In the genomic region with DNA sequence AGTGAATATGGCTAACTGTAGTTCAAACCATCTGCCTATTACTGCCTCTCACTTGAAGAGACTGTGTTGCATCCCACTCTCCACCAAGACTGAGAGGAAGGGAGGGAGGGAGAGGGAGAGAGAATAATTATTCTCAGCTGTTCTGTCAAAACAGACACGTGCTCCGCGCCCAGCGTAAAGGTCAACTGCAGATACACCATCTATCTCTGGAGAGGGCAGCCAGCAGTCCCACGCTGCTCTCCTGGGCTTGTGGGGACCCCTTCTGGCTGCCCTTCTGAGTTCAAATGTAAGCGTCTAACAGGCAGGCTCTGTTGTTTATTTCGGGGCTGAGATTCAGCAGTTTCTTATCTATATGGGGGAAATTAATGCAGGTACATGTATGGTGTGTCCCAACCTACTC, we compare ENCODE assay signal across 13 cellular contexts.
A peak's percentile ranks its signal among the peaks of the same experiment; 100 is the strongest.
DNase-seq lines count a peak whose midpoint lies in the region; ATAC-seq and TF ChIP-seq lines count a peak whose summit lies in the region.
"Had no signal": no experiment of that assay in that cellular context is flagged by ENCODE, and none has a peak within 500 bp of the region (broad histone marks: within the 10 kb centered on the region; RNA-seq: fewer than 3 reads in every experiment).

No MANE protein-coding gene starts in this region.

- H3K27me3 ChIP-seq in DND-41 (ENCODE audit: insufficient read depth, low read length, poor library complexity) (no peaks in the 10 kb centered on the region), liver (ENCODE audit: control insufficient read depth in 4 of 4, insufficient read depth in 4 of 4, low read length in 3 of 4) (no peaks in the 10 kb centered on the region)
- H3K27me3 ChIP-seq: transverse colon had no signal

- H3K27ac ChIP-seq in DND-41 (ENCODE audit: low read length) (no peak overlapping the region), liver (ENCODE audit: low read depth in 1 of 2, low read length in 2 of 2) (no peak overlapping the region)
- H3K27ac ChIP-seq: transverse colon had no signal

- H3K79me2 ChIP-seq in DND-41 (ENCODE audit: insufficient read depth, low read length), result no peaks in the 10 kb centered on the region

- ATAC-seq in DND-41 (ENCODE audit: insufficient read depth, low read depth) (no peak), HG03460 (IDR thresholded peaks at IDR 0.05; ENCODE audit: unreplicated experiment) (no peak), GM18870 (IDR thresholded peaks at IDR 0.05; ENCODE audit: unreplicated experiment) (no peak)

- H4K20me1 ChIP-seq in DND-41 (ENCODE audit: insufficient read depth, low read length), result no peaks in the 10 kb centered on the region

- DNase-seq in DND-41 (no peak), LoVo (ENCODE audit: low spot score) (peak; percentile 7), SK-N-DZ (ENCODE audit: low spot score) (peak; percentile 91), G401 (ENCODE audit: low spot score) (no peak), NOMO-1 treated with dmso at 0.1 percent for 144 hours (lab: John Stamatoyannopoulos, UW; ENCODE audit: unreplicated experiment) (no peak)
- DNase-seq: activated CD4-positive, alpha-beta T cell treated with anti-CD3 and anti-CD28 coated beads, Interleukin-2, amount 10 ng/mL, durations not matched to agents 24 days and 14 days; activated naive CD4-positive, alpha-beta T cell treated with anti-CD3 and anti-CD28 coated beads, Interleukin-2, amount 50 U/mL, for 16 hours; foreskin melanocyte; NCI-H226; transverse colon had no signal

- no peaks in the 10 kb centered on the region for H3K4me1 ChIP-seq in DND-41 (ENCODE audit: insufficient read depth, low read length)
- H3K4me1 ChIP-seq in liver (ENCODE audit: control insufficient read depth in 4 of 4, insufficient read depth in 4 of 4, low read length in 3 of 4), result peaks cover 5 to 17% (median 10%) of the 10 kb centered on the region in 4 donors
- H3K4me1 ChIP-seq: transverse colon had no signal

- no peak overlapping the region for H3K4me2 ChIP-seq in DND-41 (ENCODE audit: insufficient read depth, low read length)

- peak; percentile 84 to 86 for TF ChIP-seq RAD21 in liver (IDR thresholded peaks at IDR 0.05)

- in situ Hi-C loops in G401 (cut with HindIII; ENCODE audit: low sequenced_read_pairs), result no loop called here

- WGBS in liver, result 53% methylated on average over 7 of the region's 7 CpGs

- H3K9me3 ChIP-seq in DND-41 (ENCODE audit: insufficient read depth, low read length, severe bottlenecking), result no peaks in the 10 kb centered on the region
- H3K9me3 ChIP-seq in liver (ENCODE audit: control insufficient read depth in 4 of 4, low read length in 3 of 4), result no peaks in the 10 kb centered on the region
- H3K9me3 ChIP-seq: transverse colon had no signal

- H3K9ac ChIP-seq in DND-41 (ENCODE audit: low read depth, low read length), result no peak overlapping the region
- H3K9ac ChIP-seq in liver (ENCODE audit: low read depth in 1 of 2, low read length in 2 of 2), result no peak overlapping the region

- H3K36me3 ChIP-seq in DND-41 (ENCODE audit: insufficient read depth, low read length), result no peaks in the 10 kb centered on the region
- H3K36me3 ChIP-seq in liver (ENCODE audit: control insufficient read depth in 4 of 4, insufficient read depth in 3 of 4, low read depth in 1 of 4, low read length in 3 of 4), result no peaks in the 10 kb centered on the region
- H3K36me3 ChIP-seq: transverse colon had no signal

- TF ChIP-seq CTCF in DND-41 (IDR thresholded peaks at IDR 0.05; ENCODE audit: borderline replicate concordance, extremely low read depth, low read length, poor library complexity, severe bottlenecking), result peak; percentile 16
- peak; percentile 42 for TF ChIP-seq CTCF in liver (IDR thresholded peaks at IDR 0.05; ENCODE audit: low read depth, low read length, missing input control)

- H3K4me3 ChIP-seq in DND-41 (ENCODE audit: low read depth in 1 of 2, low read length in 2 of 2), result no peak overlapping the region
- no peak overlapping the region for H3K4me3 ChIP-seq in liver (ENCODE audit: low read depth in 1 of 3, low read length in 3 of 3)
- H3K4me3 ChIP-seq: transverse colon had no signal

- no peak overlapping the region for H2AFZ ChIP-seq in DND-41 (ENCODE audit: low read depth, low read length)

TF ChIP-seq in liver, 16 proteins besides CTCF, POLR2A, EP300 and RAD21:
- TF ChIP-seq NR2F2 (IDR thresholded peaks at IDR 0.05) (no peak), HNF4A (conservative IDR thresholded peaks at IDR 0.05) (peak; percentile 23 to 38), GABPA (IDR thresholded peaks at IDR 0.05 in 1 of 2, conservative IDR thresholded peaks at IDR 0.05 in 1 of 2) (no peak), RXRA (IDR thresholded peaks at IDR 0.05) (peak; percentile 22 to 41)

Comparison
In these comparisons a context has a peak if more than half of its experiments do, and no peak if none do; other contexts are left out.
1. DNase-seq: peak in LoVo (single experiment) and SK-N-DZ (single experiment); none in DND-41 (single experiment), G401 (single experiment) and NOMO-1 treated with dmso at 0.1 percent for 144 hours (single experiment).